Comparison of ENCODE assay signal across 1 cellular context in genomic region chr17:30222741-30223175, GRCh38.
TF ChIP-seq lines count a peak whose summit lies in the region.

No MANE protein-coding gene starts in this region.

TF ChIP-seq in HepG2, 621 proteins besides CTCF, POLR2A, EP300 and RAD21 (continued from another document and continues in another):
- TF ChIP-seq ZFP91 (CRISPR knock-in tag; IDR thresholded peaks at IDR 0.05; ENCODE audit: borderline replicate concordance) (peak; percentile 66), FOXO1 (CRISPR knock-in tag; IDR thresholded peaks at IDR 0.05) (0 out of 2 replicates have a peak, but pooled peaks have one; percentile 24), SP140L (CRISPR knock-in tag; IDR thresholded peaks at IDR 0.05; ENCODE audit: borderline replicate concordance) (no peak), ZNF33B (CRISPR knock-in tag; IDR thresholded peaks at IDR 0.05) (no peak), ZNF3 (CRISPR knock-in tag; IDR thresholded peaks at IDR 0.05) (no peak), KAT7 (CRISPR knock-in tag; IDR thresholded peaks at IDR 0.05; ENCODE audit: borderline replicate concordance) (0 out of 2 replicates have a peak, but pooled peaks have one; percentile 16), ZKSCAN5 (CRISPR knock-in tag; IDR thresholded peaks at IDR 0.05) (no peak), ZNF788 (CRISPR knock-in tag; IDR thresholded peaks at IDR 0.05; ENCODE audit: borderline replicate concordance) (peak; percentile 56; the same call in 1 of the 2 replicates), PHF8 (CRISPR knock-in tag; IDR thresholded peaks at IDR 0.05) (peak; percentile 40), ARID4A (CRISPR knock-in tag; IDR thresholded peaks at IDR 0.05; ENCODE audit: borderline replicate concordance) (peak; percentile 37; the same call in 1 of the 2 replicates), ZNF253 (CRISPR knock-in tag; IDR thresholded peaks at IDR 0.05; ENCODE audit: borderline replicate concordance) (no peak), GABPA (IDR thresholded peaks at IDR 0.05; ENCODE audit: low read depth, low read length) (no peak), GABPA (CRISPR knock-in tag; IDR thresholded peaks at IDR 0.05; ENCODE audit: low read depth) (no peak), CCDC6 (CRISPR knock-in tag; IDR thresholded peaks at IDR 0.05) (no peak), GATAD2A (CRISPR knock-in tag; IDR thresholded peaks at IDR 0.05) (peak; percentile 52), ZNF496 (CRISPR knock-in tag; IDR thresholded peaks at IDR 0.05; ENCODE audit: insufficient replicate concordance) (no peak), MTA1 (CRISPR knock-in tag; IDR thresholded peaks at IDR 0.05; ENCODE audit: borderline replicate concordance) (0 out of 2 replicates have a peak, but pooled peaks have one; percentile 28), XRCC5 (optimal IDR thresholded peaks at IDR 0.05; ENCODE audit: low read length) (peak; percentile 59), SP2 (CRISPR knock-in tag; IDR thresholded peaks at IDR 0.05) (no peak), PRPF4 (IDR thresholded peaks at IDR 0.05; ENCODE audit: low read depth, low read length, poor library complexity, severe bottlenecking) (no peak), RBAK (CRISPR knock-in tag; IDR thresholded peaks at IDR 0.05) (no peak), ZFP36 (IDR thresholded peaks at IDR 0.05; ENCODE audit: borderline replicate concordance, low read depth, low read length, partially characterized antibody) (no peak), SMARCE1 (IDR thresholded peaks at IDR 0.05; ENCODE audit: borderline replicate concordance) (no peak), KDM6A (CRISPR knock-in tag; IDR thresholded peaks at IDR 0.05; ENCODE audit: low read depth) (peak; percentile 62; the same call in 1 of the 2 replicates), SIX1 (CRISPR knock-in tag; IDR thresholded peaks at IDR 0.05; ENCODE audit: borderline replicate concordance) (peak; percentile 98), KIAA2018 (CRISPR knock-in tag; IDR thresholded peaks at IDR 0.05; ENCODE audit: borderline replicate concordance) (no peak), POLR2G (IDR thresholded peaks at IDR 0.05; ENCODE audit: low read depth, low read length) (peak; percentile 43; the same call in 1 of the 2 replicates), PAXIP1 (CRISPR knock-in tag; conservative IDR thresholded peaks at IDR 0.05) (peak; percentile 71), GPN1 (CRISPR knock-in tag; IDR thresholded peaks at IDR 0.05; ENCODE audit: borderline replicate concordance) (no peak), HNRNPLL (IDR thresholded peaks at IDR 0.05; ENCODE audit: low read depth, low read length, poor library complexity, severe bottlenecking) (no peak), ZNF563 (CRISPR knock-in tag; IDR thresholded peaks at IDR 0.05) (peak; percentile 60; the same call in 1 of the 2 replicates), ZNF138 (CRISPR knock-in tag; IDR thresholded peaks at IDR 0.05; ENCODE audit: low read depth) (peak; percentile 69; the same call in 1 of the 2 replicates), ZNF207 (IDR thresholded peaks at IDR 0.05; ENCODE audit: borderline replicate concordance) (no peak), BRF2 (CRISPR knock-in tag; IDR thresholded peaks at IDR 0.05) (no peak), ZNF768 (CRISPR knock-in tag; IDR thresholded peaks at IDR 0.05) (peak; percentile 66; the same call in 1 of the 2 replicates), ZNF614 (CRISPR knock-in tag; IDR thresholded peaks at IDR 0.05; ENCODE audit: borderline replicate concordance) (no peak), ZNF335 (CRISPR knock-in tag; IDR thresholded peaks at IDR 0.05) (no peak), CBX5 (CRISPR knock-in tag; IDR thresholded peaks at IDR 0.05; ENCODE audit: borderline replicate concordance) (peak; percentile 36; the same call in 1 of the 2 replicates), NFE2L2 (IDR thresholded peaks at IDR 0.05; ENCODE audit: low read length) (no peak), ZNF75D (CRISPR knock-in tag; IDR thresholded peaks at IDR 0.05; ENCODE audit: borderline replicate concordance) (no peak), ZNF777 (CRISPR knock-in tag; IDR thresholded peaks at IDR 0.05) (no peak), DNMT1 (CRISPR knock-in tag; IDR thresholded peaks at IDR 0.05) (no peak), ATF3 (CRISPR knock-in tag; IDR thresholded peaks at IDR 0.05) (no peak), KLF16 (CRISPR knock-in tag; IDR thresholded peaks at IDR 0.05) (no peak), ATF7 (IDR thresholded peaks at IDR 0.05) (no peak), ATF7 (CRISPR knock-in tag; IDR thresholded peaks at IDR 0.05) (no peak), MTF1 (CRISPR knock-in tag; IDR thresholded peaks at IDR 0.05) (no peak), ATRX (CRISPR knock-in tag; IDR thresholded peaks at IDR 0.05; ENCODE audit: borderline replicate concordance) (no peak), ZNF644 (CRISPR knock-in tag; IDR thresholded peaks at IDR 0.05; ENCODE audit: low read depth) (no peak), ZFP37 (CRISPR knock-in tag; IDR thresholded peaks at IDR 0.05; ENCODE audit: borderline replicate concordance) (no peak), ZNF878 (CRISPR knock-in tag; IDR thresholded peaks at IDR 0.05) (no peak)
